Comparison of ENCODE assay signal across 23 cellular contexts in the genomic region with DNA sequence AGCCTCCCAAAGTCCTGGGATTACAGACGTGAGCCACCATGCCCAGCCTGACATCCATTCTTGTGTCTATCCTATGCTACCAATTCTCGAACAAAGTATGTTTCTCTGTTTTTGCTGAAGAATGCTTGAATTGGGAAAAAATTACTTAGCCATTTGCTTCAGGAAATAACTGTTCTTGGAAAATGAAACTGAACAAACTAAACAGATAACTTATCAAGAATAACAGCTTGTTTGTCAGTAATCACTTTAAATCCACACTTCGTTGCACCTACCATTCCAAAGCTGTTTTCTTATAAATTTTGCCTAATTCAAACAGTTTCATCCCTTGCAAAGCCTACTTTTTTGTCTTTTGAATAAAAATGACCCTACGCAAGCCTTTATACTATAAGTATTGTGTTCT.
DNase-seq lines count a peak whose midpoint lies in the region; ATAC-seq, FAIRE-seq and TF ChIP-seq lines count a peak whose summit lies in the region.
"Had no signal": no experiment of that assay in that cellular context is flagged by ENCODE, and none has a peak within 500 bp of the region (broad histone marks: within the 10 kb centered on the region; RNA-seq: fewer than 3 reads in every experiment).

No MANE protein-coding gene starts in this region.

- peak; percentile 64; the same call in 1 of the 2 replicates for TF ChIP-seq EP300 in K562 (IDR thresholded peaks at IDR 0.05; ENCODE audit: low read length)

- H4K20me1 ChIP-seq in K562 (replicated peaks; ENCODE audit: control insufficient read depth, insufficient read depth, low read length) (no peaks in the 10 kb centered on the region), smooth muscle cell (ENCODE audit: low read depth) (no peaks in the 10 kb centered on the region)
- H4K20me1 ChIP-seq: BLaER1 had no signal

- no peaks in the 10 kb centered on the region for H3K9me3 Mint-ChIP-seq in activated CD4-positive, alpha-beta T cell treated with anti-CD3 and anti-CD28 coated beads, Interleukin-2, amount 10 ng/mL, durations not matched to agents 7 days and 5 days

- FAIRE-seq in K562 (lab: Jason Lieb, UNC), result no peak
- FAIRE-seq: A204.1, D721Med, G401.6, GM12891, GM19239 had no signal

- peaks cover 35% of the 10 kb centered on the region for H3K4me1 ChIP-seq in HUES6 (ENCODE audit: control insufficient read depth, insufficient read depth, low read length)
- H3K4me1 ChIP-seq in K562 (replicated peaks in 1 of 2; ENCODE audit: control insufficient read depth in 2 of 2, insufficient read depth in 2 of 2, low read length in 2 of 2), result peaks cover 5 to 13% of the 10 kb centered on the region in 2 experiments; a peak in 4 of 5 replicates
- no peaks in the 10 kb centered on the region for H3K4me1 ChIP-seq in smooth muscle cell (ENCODE audit: low read depth)
- H3K4me1 ChIP-seq: BE2C, BLaER1, Caco-2 had no signal

- WGBS in K562 (ENCODE audit: insufficient coverage, low coverage, missing lambda C conversion rate), result 6% methylated on average over 4 of the region's 4 CpGs
- 76% methylated on average over 4 of the region's 4 CpGs for WGBS in smooth muscle cell (ENCODE audit: low lambda C conversion rate)

- POLR2A ChIA-PET in K562 (lab: Yijun Ruan, JAX), result no interaction called here
- POLR2A ChIA-PET in activated CD4-positive, alpha-beta T cell treated with anti-CD3 and anti-CD28 coated beads, Interleukin-2, amount 10 ng/mL, durations not matched to agents 7 days and 5 days (lab: Charles Lee), result no interaction called here

- no peaks in the 10 kb centered on the region for H3K36me3 Mint-ChIP-seq in activated CD4-positive, alpha-beta T cell treated with anti-CD3 and anti-CD28 coated beads, Interleukin-2, amount 10 ng/mL, durations not matched to agents 7 days and 5 days (ENCODE audit: low read depth)
- H3K36me3 Mint-ChIP-seq: CD14-positive monocyte; CD4-positive, alpha-beta memory T cell; CD4-positive, CD25-positive, alpha-beta regulatory T cell had no signal

- H3K9ac ChIP-seq in HUES6 (ENCODE audit: low read length) (no peak overlapping the region), K562 (ENCODE audit: insufficient read depth in 1 of 2, low read depth in 2 of 2, low read length in 2 of 2) (peak overlapping the region in 1 of 2 experiments; percentile 14; a peak in 2 of 4 replicates), smooth muscle cell (ENCODE audit: low read depth) (no peak overlapping the region)
- H3K9ac ChIP-seq: BLaER1 had no signal

- no peaks in the 10 kb centered on the region for H3F3A ChIP-seq in smooth muscle cell (ENCODE audit: low read depth)

- intact Hi-C loops in K562 (cut with micrococcal nuclease), result loop anchor here (10.0 kb wide), 1 partner anchor 189 kb away; no protein-coding TSS in a partner anchor

- in situ Hi-C loops in K562 (cut with MboI), result no loop called here

- H3K9me1 ChIP-seq in K562 (ENCODE audit: control insufficient read depth, insufficient read depth, low read length), result no peaks in the 10 kb centered on the region

- BruUV-seq in K562 (replicated peaks; lab: Mats Ljungman, UMichigan), result no TSS peak

- H2AFZ ChIP-seq in K562 (ENCODE audit: low read depth, low read length), result peak overlapping the region; percentile 28
- H2AFZ ChIP-seq in smooth muscle cell (ENCODE audit: low read depth), result peak overlapping the region; percentile 52

- H3K27ac Mint-ChIP-seq in activated CD4-positive, alpha-beta T cell treated with anti-CD3 and anti-CD28 coated beads, Interleukin-2, amount 10 ng/mL, durations not matched to agents 7 days and 5 days, result no peak overlapping the region
- H3K27ac Mint-ChIP-seq: CD14-positive monocyte; CD4-positive, alpha-beta memory T cell; CD4-positive, CD25-positive, alpha-beta regulatory T cell had no signal

- no peaks in the 10 kb centered on the region for H3K27me3 ChIP-seq in HUES6 (ENCODE audit: control insufficient read depth, insufficient read depth, low read length)
- no peaks in the 10 kb centered on the region for H3K27me3 ChIP-seq in K562 (ENCODE audit: control insufficient read depth in 2 of 2, insufficient read depth in 2 of 2, low read length in 2 of 2)
- no peaks in the 10 kb centered on the region for H3K27me3 ChIP-seq in smooth muscle cell (ENCODE audit: low read depth)
- H3K27me3 ChIP-seq: BE2C, BLaER1 had no signal

- TF ChIP-seq CTCF in K562 (IDR thresholded peaks at IDR 0.05 in 2 of 3, conservative IDR thresholded peaks at IDR 0.05 in 1 of 3; ENCODE audit: insufficient read depth in 2 of 3, low read depth in 1 of 3, low read length in 3 of 3), result no peak
- no peak for TF ChIP-seq CTCF in smooth muscle cell (IDR thresholded peaks at IDR 0.05; ENCODE audit: borderline replicate concordance, insufficient read depth, poor library complexity, severe bottlenecking)

- no peak for TF ChIP-seq POLR2A in K562 (conservative IDR thresholded peaks at IDR 0.05)

- H3K79me2 ChIP-seq in K562 (ENCODE audit: control insufficient read depth, insufficient read depth, low read length) (peaks cover 28% of the 10 kb centered on the region; the same call in 2 of the 3 replicates), smooth muscle cell (ENCODE audit: low read depth) (no peaks in the 10 kb centered on the region)

- no peak overlapping the region for H3K4me3 Mint-ChIP-seq in activated CD4-positive, alpha-beta T cell treated with anti-CD3 and anti-CD28 coated beads, Interleukin-2, amount 10 ng/mL, durations not matched to agents 7 days and 5 days
- H3K4me3 Mint-ChIP-seq: CD14-positive monocyte; CD4-positive, alpha-beta memory T cell; CD4-positive, CD25-positive, alpha-beta regulatory T cell had no signal

- no peaks in the 10 kb centered on the region for H3K4me1 Mint-ChIP-seq in activated CD4-positive, alpha-beta T cell treated with anti-CD3 and anti-CD28 coated beads, Interleukin-2, amount 10 ng/mL, durations not matched to agents 7 days and 5 days
- H3K4me1 Mint-ChIP-seq: CD14-positive monocyte; CD4-positive, alpha-beta memory T cell; CD4-positive, CD25-positive, alpha-beta regulatory T cell had no signal

- peak overlapping the region; percentile 58 for H3K4me2 ChIP-seq in K562 (ENCODE audit: insufficient read depth, low read length)
- H3K4me2 ChIP-seq in smooth muscle cell, result no peak overlapping the region
- H3K4me2 ChIP-seq: BLaER1 had no signal

- DNase-seq in K562 (ENCODE audit: extremely low read depth in 1 of 4, low spot score in 3 of 4), result peak in 2 of 4 experiments; percentile 13 to 17
- no peak for DNase-seq in smooth muscle cell (lab: John Stamatoyannopoulos, UW; ENCODE audit: unreplicated experiment)
- no peak for DNase-seq in Kasumi-1 (lab: John Stamatoyannopoulos, UW)
- no peak for DNase-seq in activated CD4-positive, alpha-beta T cell treated with anti-CD3 and anti-CD28 coated beads, Interleukin-2, amount 10 ng/mL, durations not matched to agents 7 days and 5 days
- DNase-seq: 8988T; ACHN; BE2C; C1 segment of cervical spinal cord; Caco-2; Calu3; CD4-positive, alpha-beta memory T cell; CD4-positive, CD25-positive, alpha-beta regulatory T cell; DMS79 treated with DMSO at 0.1 percent for 48 hours; GF-D8 had no signal

- H3K27ac ChIP-seq in HUES6 (ENCODE audit: low read depth, low read length) (peak overlapping the region; percentile 73; the same call in 1 of the 2 replicates), K562 (ENCODE audit: extremely low read depth, low read depth, low read length) (peak overlapping the region; percentile 60), smooth muscle cell (ENCODE audit: low read depth) (no peak overlapping the region)
- H3K27ac ChIP-seq: BLaER1 had no signal

- ATAC-seq in K562, result peak; percentile 63
- no peak for ATAC-seq in GM18909 (IDR thresholded peaks at IDR 0.05; ENCODE audit: poor library complexity, unreplicated experiment)

- no peak for TF ChIP-seq RAD21 in K562 (CRISPR knock-in tag; conservative IDR thresholded peaks at IDR 0.05 in 1 of 2, IDR thresholded peaks at IDR 0.05 in 1 of 2)

- no peaks in the 10 kb centered on the region for H3K36me3 ChIP-seq in HUES6 (ENCODE audit: control insufficient read depth, insufficient read depth, low read length)
- no peaks in the 10 kb centered on the region for H3K36me3 ChIP-seq in K562 (ENCODE audit: control insufficient read depth, insufficient read depth, low read length)
- no peaks in the 10 kb centered on the region for H3K36me3 ChIP-seq in smooth muscle cell (ENCODE audit: low read depth)
- H3K36me3 ChIP-seq: BE2C, BLaER1 had no signal

- H3K4me3 ChIP-seq in HUES6 (ENCODE audit: low read depth, low read length) (no peak overlapping the region), K562 (no peak overlapping the region), smooth muscle cell (no peak overlapping the region)
- H3K4me3 ChIP-seq: BLaER1 had no signal

- H3K27me3 Mint-ChIP-seq in activated CD4-positive, alpha-beta T cell treated with anti-CD3 and anti-CD28 coated beads, Interleukin-2, amount 10 ng/mL, durations not matched to agents 7 days and 5 days, result no peaks in the 10 kb centered on the region
- H3K27me3 Mint-ChIP-seq: CD4-positive, alpha-beta memory T cell; CD4-positive, CD25-positive, alpha-beta regulatory T cell had no signal

- H3K9me3 ChIP-seq in HUES6 (ENCODE audit: control insufficient read depth, insufficient read depth, low read depth, low read length), result no peaks in the 10 kb centered on the region
- H3K9me3 ChIP-seq in K562 (replicated peaks; ENCODE audit: control insufficient read depth, insufficient read depth, low read depth, low read length), result no peaks in the 10 kb centered on the region
- no peaks in the 10 kb centered on the region for H3K9me3 ChIP-seq in smooth muscle cell (replicated peaks; ENCODE audit: low read depth)
- H3K9me3 ChIP-seq: BE2C, BLaER1, Caco-2 had no signal

- CTCF ChIA-PET in K562 (lab: Yijun Ruan, JAX; ENCODE audit: low intra/inter-chr PET ratio), result no interaction called here
- CTCF ChIA-PET in activated CD4-positive, alpha-beta T cell treated with anti-CD3 and anti-CD28 coated beads, Interleukin-2, amount 10 ng/mL, durations not matched to agents 7 days and 5 days (lab: Charles Lee), result no interaction called here

TF ChIP-seq in K562, 482 proteins besides CTCF, POLR2A, EP300 and RAD21 (continues in another document):
- TF ChIP-seq DPF2 (IDR thresholded peaks at IDR 0.05), result 0 out of 2 replicates have a peak, but pooled peaks have one; percentile 49
- TF ChIP-seq NR2C2 (CRISPR knock-in tag; IDR thresholded peaks at IDR 0.05), result no peak
- TF ChIP-seq NR2C2 (tag; IDR thresholded peaks at IDR 0.05), result no peak
- peak in 1 of 2 experiments; percentile 22; a peak in 1 of 4 replicates for TF ChIP-seq KDM1A (IDR thresholded peaks at IDR 0.05)
- TF ChIP-seq ARID1B (IDR thresholded peaks at IDR 0.05), result peak; percentile 85
- TF ChIP-seq TCF3 (CRISPR knock-in tag; IDR thresholded peaks at IDR 0.05), result peak; percentile 44; the same call in 1 of the 2 replicates
- TF ChIP-seq CBFA2T2 (conservative IDR thresholded peaks at IDR 0.05), result 0 out of 2 replicates have a peak, but pooled peaks have one; percentile 26
- peak; percentile 59 for TF ChIP-seq CBFA2T3 (IDR thresholded peaks at IDR 0.05)
- TF ChIP-seq HDAC1 (IDR thresholded peaks at IDR 0.05), result peak in 1 of 2 experiments; percentile 27; a peak in 1 of 4 replicates
- peak; percentile 53; the same call in 1 of the 2 replicates for TF ChIP-seq TAL1 (IDR thresholded peaks at IDR 0.05)
- TF ChIP-seq FOXM1 (IDR thresholded peaks at IDR 0.05; ENCODE audit: low read depth), result 0 out of 2 replicates have a peak, but pooled peaks have one; percentile 9
- TF ChIP-seq FOXM1 (CRISPR knock-in tag; IDR thresholded peaks at IDR 0.05; ENCODE audit: low read depth), result no peak
